ENCODE assay signal across 12 cellular contexts in genomic region chr2:237208373-237209045, GRCh38.
DNase-seq lines count a peak whose midpoint lies in the region; ATAC-seq and TF ChIP-seq lines count a peak whose summit lies in the region.
"Had no signal": no experiment of that assay in that cellular context is flagged by ENCODE, and none has a peak within 500 bp of the region (broad histone marks: within the 10 kb centered on the region; RNA-seq: fewer than 3 reads in every experiment).

No MANE protein-coding gene starts in this region.

- no peak for TF ChIP-seq POLR2A in heart left ventricle (IDR thresholded peaks at IDR 0.05)

- H3K4me2 ChIP-seq in smooth muscle cell (peak overlapping the region; percentile 28), Karpas-422 (ENCODE audit: low read depth, low read length, poor library complexity, severe bottlenecking) (no peak overlapping the region)

- no peaks in the 10 kb centered on the region for H3K9me2 ChIP-seq in Karpas-422 (replicated peaks; ENCODE audit: insufficient read depth, low read length)

- H2AFZ ChIP-seq in smooth muscle cell (ENCODE audit: low read depth) (no peak overlapping the region), Karpas-422 (ENCODE audit: low read length) (no peak overlapping the region)

- DNase-seq in GM04504 (ENCODE audit: low read depth), result peak; percentile 98
- peak; percentile 64 for DNase-seq in amniotic epithelial cell (ENCODE audit: low read depth)
- no peak for DNase-seq in heart left ventricle
- no peak for DNase-seq in smooth muscle cell (lab: John Stamatoyannopoulos, UW; ENCODE audit: unreplicated experiment)
- DNase-seq in Karpas-422, result no peak
- DNase-seq in occipital lobe (lab: John Stamatoyannopoulos, UW), result no peak
- DNase-seq in SKM-1 (lab: John Stamatoyannopoulos, UW; ENCODE audit: unreplicated experiment), result no peak
- DNase-seq: dermis blood vessel endothelial cell; stimulated activated CD4-positive, alpha-beta T cell treated with anti-CD3 and anti-CD28 coated beads, Interleukin-15, amount 100 ng/mL, for 24 hours had no signal

- H3K9ac ChIP-seq in smooth muscle cell (ENCODE audit: low read depth) (peak overlapping the region; percentile 62), Karpas-422 (ENCODE audit: low read length) (no peak overlapping the region)

- H4K20me1 ChIP-seq in smooth muscle cell (ENCODE audit: low read depth) (no peaks in the 10 kb centered on the region), Karpas-422 (ENCODE audit: insufficient read depth, low read depth, low read length) (no peaks in the 10 kb centered on the region)

- H3K4me3 ChIP-seq in heart left ventricle (no peak overlapping the region), smooth muscle cell (no peak overlapping the region), Karpas-422 (ENCODE audit: low read length) (no peak overlapping the region)

- WGBS in heart left ventricle, 4 donors, result 61 to 71% (median 64%) methylated on average over 10 of the region's 10 CpGs
- WGBS in smooth muscle cell (ENCODE audit: low lambda C conversion rate), result 24% methylated on average over 10 of the region's 10 CpGs

- no peak for TF ChIP-seq CTCF in heart left ventricle (IDR thresholded peaks at IDR 0.05)
- no peak for TF ChIP-seq CTCF in smooth muscle cell (IDR thresholded peaks at IDR 0.05; ENCODE audit: borderline replicate concordance, insufficient read depth, poor library complexity, severe bottlenecking)

- peak; percentile 33 to 62 (median 54) for ATAC-seq in heart left ventricle
- ATAC-seq in GM21447 (IDR thresholded peaks at IDR 0.05; ENCODE audit: unreplicated experiment), result no peak
- ATAC-seq: activated CD4-positive, CD25-positive, alpha-beta regulatory T cell treated with anti-CD3 and anti-CD28 coated beads, Interleukin-2, amount 50 U/mL, for 24 hours; stimulated activated effector memory CD8-positive, alpha-beta T cell treated with anti-CD3 and anti-CD28 coated beads, Interleukin-12 subunit alpha, Interleukin-12 subunit beta, amount 100 ng/mL, for 72 hours had no signal

- H3K9me3 ChIP-seq in heart left ventricle (no peaks in the 10 kb centered on the region), smooth muscle cell (replicated peaks; ENCODE audit: low read depth) (no peaks in the 10 kb centered on the region), Karpas-422 (ENCODE audit: low read length) (peaks cover 5% of the 10 kb centered on the region; the same call in 1 of the 2 replicates)

- H3K27me3 ChIP-seq in heart left ventricle (peaks cover 0 to 3% (median 0%) of the 10 kb centered on the region in 9 donors), smooth muscle cell (ENCODE audit: low read depth) (no peaks in the 10 kb centered on the region), Karpas-422 (ENCODE audit: low read length) (no peaks in the 10 kb centered on the region)

- peaks cover 59% of the 10 kb centered on the region for H3F3A ChIP-seq in smooth muscle cell (ENCODE audit: low read depth)

- no peaks in the 10 kb centered on the region for H3K79me2 ChIP-seq in smooth muscle cell (ENCODE audit: low read depth)
- H3K79me2 ChIP-seq in Karpas-422 (ENCODE audit: low read length), result no peaks in the 10 kb centered on the region

- H3K27ac ChIP-seq in heart left ventricle (peak overlapping the region; percentile 28 to 82 (median 74)), smooth muscle cell (ENCODE audit: low read depth) (peak overlapping the region; percentile 100), Karpas-422 (ENCODE audit: low read length) (no peak overlapping the region)

- H3K36me3 ChIP-seq in heart left ventricle (no peaks in the 10 kb centered on the region), smooth muscle cell (ENCODE audit: low read depth) (no peaks in the 10 kb centered on the region), Karpas-422 (ENCODE audit: insufficient read depth, low read length) (no peaks in the 10 kb centered on the region)

- H3K4me1 ChIP-seq in heart left ventricle (peaks cover 0 to 61% (median 31%) of the 10 kb centered on the region in 12 donors), smooth muscle cell (ENCODE audit: low read depth) (peaks cover 12% of the 10 kb centered on the region), Karpas-422 (ENCODE audit: low read length) (no peaks in the 10 kb centered on the region)

- intact Hi-C loops in heart left ventricle (cut with DNase I), result loop anchor here in 3 of 10 donors (2.0 to 5.0 kb wide), 4 partner anchors 82 to 106 kb away; no protein-coding TSS in a partner anchor

Comparison
In these comparisons a context has a peak if more than half of its experiments do, and no peak if none do; other contexts are left out.
1. DNase-seq: peak in GM04504 (single experiment) and amniotic epithelial cell (single experiment); none in heart left ventricle (0 of 5), smooth muscle cell (single experiment), Karpas-422 (single experiment), occipital lobe (single experiment) and SKM-1 (single experiment).